ENCODE assay signal across 1 cellular context in the genomic region with DNA sequence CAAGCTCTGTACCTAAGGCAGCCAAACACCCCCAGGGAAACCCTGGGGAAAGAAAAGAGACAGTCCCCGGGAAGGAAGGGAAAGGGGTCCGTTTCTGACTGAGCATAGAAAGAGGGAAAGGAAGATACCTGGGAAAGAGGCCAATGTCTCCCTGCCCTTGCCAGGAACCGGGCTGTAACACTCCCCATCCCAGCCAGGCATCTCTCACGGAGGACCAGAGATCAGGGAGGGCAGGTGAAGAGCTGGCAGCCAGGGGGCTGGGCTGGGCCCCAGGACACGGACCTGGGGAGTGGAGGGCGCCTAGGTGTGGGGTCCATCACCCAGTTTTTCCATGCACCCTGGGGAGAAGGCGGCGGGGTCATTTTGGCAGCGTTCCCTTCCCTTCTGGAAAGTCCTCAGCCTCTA.
TF ChIP-seq lines count a peak whose summit lies in the region.

No MANE protein-coding gene starts in this region.

TF ChIP-seq in endothelial cell of umbilical vein, 7 proteins besides CTCF, POLR2A, EP300 and RAD21 (continued from another document):
- TF ChIP-seq, protein P1, sequence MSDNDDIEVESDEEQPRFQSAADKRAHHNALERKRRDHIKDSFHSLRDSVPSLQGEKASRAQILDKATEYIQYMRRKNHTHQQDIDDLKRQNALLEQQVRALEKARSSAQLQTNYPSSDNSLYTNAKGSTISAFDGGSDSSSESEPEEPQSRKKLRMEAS (IDR thresholded peaks at IDR 0.05; ENCODE audit: insufficient read depth, insufficient read length): no peak
- TF ChIP-seq EZH2 (IDR thresholded peaks at IDR 0.05; ENCODE audit: borderline replicate concordance, low read depth, low read length, severe bottlenecking) (no peak), MYC (IDR thresholded peaks at IDR 0.05; ENCODE audit: low read depth, low read length) (no peak), JUN (IDR thresholded peaks at IDR 0.05; ENCODE audit: borderline replicate concordance, insufficient read depth, insufficient read length, low read depth) (no peak)
